ENCODE assay signal across 8 cellular contexts in genomic region chr20:31560094-31560899, GRCh38. TPM values are rescaled to one million over a fixed set of nuclear protein-coding genes. Genes with fewer than 3 reads are reported as not detected.
DNase-seq lines count a peak whose midpoint lies in the region; ATAC-seq lines count a peak whose summit lies in the region.

No MANE protein-coding gene starts in this region.

- H3K27ac Mint-ChIP-seq in CD8-positive, alpha-beta memory T cell: peak overlapping the region in 5 of 8 donors; percentile 39 to 92 (median 58)
- H3K27ac Mint-ChIP-seq in activated CD4-positive, alpha-beta memory T cell treated with anti-CD3 and anti-CD28 coated beads, Interleukin-2, amount 10 ng/mL, durations not matched to agents 7 days and 5 days: peak overlapping the region; percentile 68

- peaks cover 29% of the 10 kb centered on the region for H3K79me1 ChIP-seq in mesenchymal stem cell (replicated peaks; ENCODE audit: low read length, poor library complexity, severe bottlenecking)

- H3K4me1 ChIP-seq in CD8-positive, alpha-beta memory T cell (ENCODE audit: insufficient read depth, low read length): peaks cover 12% of the 10 kb centered on the region
- H3K4me1 ChIP-seq in ectodermal cell (ENCODE audit: control insufficient read depth, insufficient read depth, low read length): no peaks in the 10 kb centered on the region
- H3K4me1 ChIP-seq in mesenchymal stem cell (ENCODE audit: control insufficient read depth, insufficient read depth, low read depth, low read length): peaks cover 34% of the 10 kb centered on the region

- peaks cover 31% of the 10 kb centered on the region for H3K36me3 ChIP-seq in CD8-positive, alpha-beta memory T cell (ENCODE audit: insufficient read depth, low read length)
- H3K36me3 ChIP-seq in H7 (replicated peaks; ENCODE audit: control insufficient read depth, insufficient read depth, low read length) (peaks cover 33% of the 10 kb centered on the region), ectodermal cell (ENCODE audit: control insufficient read depth, insufficient read depth, low read length) (peaks cover 23% of the 10 kb centered on the region), mesenchymal stem cell (ENCODE audit: control insufficient read depth in 1 of 2, insufficient read depth in 2 of 2, low read depth in 1 of 2, low read length in 2 of 2) (peaks cover 58 to 66% of the 10 kb centered on the region in 2 experiments)

- H2BK15ac ChIP-seq in mesenchymal stem cell (ENCODE audit: low read depth, poor library complexity, severe bottlenecking): no peak overlapping the region

- H3K27me3 ChIP-seq in CD8-positive, alpha-beta memory T cell (ENCODE audit: insufficient read depth, low read length, poor library complexity, severe bottlenecking): no peaks in the 10 kb centered on the region
- H3K27me3 ChIP-seq in H7 (ENCODE audit: control insufficient read depth, insufficient read depth, low read length): no peaks in the 10 kb centered on the region
- no peaks in the 10 kb centered on the region for H3K27me3 ChIP-seq in ectodermal cell (ENCODE audit: control insufficient read depth, insufficient read depth, low read length, poor library complexity, severe bottlenecking)
- no peaks in the 10 kb centered on the region for H3K27me3 ChIP-seq in mesenchymal stem cell (ENCODE audit: control insufficient read depth in 1 of 2, insufficient read depth in 1 of 2, low read length in 2 of 2)

- DNase-seq in CD8-positive, alpha-beta memory T cell: peak; percentile 62 to 79 (median 69)
- peak; percentile 89 for DNase-seq in H7
- peak; percentile 36 for DNase-seq in NCI-H748 treated with DMSO at 0.1 percent for 48 hours (lab: John Stamatoyannopoulos, UW)
- peak; percentile 81 for DNase-seq in activated CD4-positive, alpha-beta memory T cell treated with anti-CD3 and anti-CD28 coated beads, Interleukin-2, amount 10 ng/mL, durations not matched to agents 7 days and 5 days
- DNase-seq in mesenchymal stem cell: peak; percentile 94
- peak; percentile 50 to 55 for DNase-seq in stimulated activated CD8-positive, alpha-beta memory T cell treated with anti-CD3 and anti-CD28 coated beads, Interleukin-2, amount 100 ng/mL, for 1 hour (ENCODE audit: low read depth in 2 of 2)

- H2AFZ ChIP-seq in mesenchymal stem cell (ENCODE audit: low read depth, low read length): no peak overlapping the region

- peak overlapping the region; percentile 96 for H2AK5ac ChIP-seq in mesenchymal stem cell (ENCODE audit: low read length, severe bottlenecking)

- peak overlapping the region; percentile 24 for H2BK120ac ChIP-seq in mesenchymal stem cell (ENCODE audit: low read depth, low read length)

- H3K18ac ChIP-seq in mesenchymal stem cell (ENCODE audit: low read depth in 1 of 2, low read length in 2 of 2): peak overlapping the region; percentile 32 to 34

- H4K91ac ChIP-seq in mesenchymal stem cell (ENCODE audit: low read length): peak overlapping the region; percentile 57

- H3K9me3 Mint-ChIP-seq in CD8-positive, alpha-beta memory T cell: no peaks in the 10 kb centered on the region
- no peaks in the 10 kb centered on the region for H3K9me3 Mint-ChIP-seq in activated CD4-positive, alpha-beta memory T cell treated with anti-CD3 and anti-CD28 coated beads, Interleukin-2, amount 10 ng/mL, durations not matched to agents 7 days and 5 days

- H3K36me3 Mint-ChIP-seq in CD8-positive, alpha-beta memory T cell: peaks cover 0 to 59% (median 7%) of the 10 kb centered on the region in 3 donors
- H3K36me3 Mint-ChIP-seq in activated CD4-positive, alpha-beta memory T cell treated with anti-CD3 and anti-CD28 coated beads, Interleukin-2, amount 10 ng/mL, durations not matched to agents 7 days and 5 days (ENCODE audit: low read depth): peaks cover 57% of the 10 kb centered on the region

- H3K4me2 ChIP-seq in mesenchymal stem cell (ENCODE audit: low read length, poor library complexity, severe bottlenecking): peak overlapping the region; percentile 29

- peak overlapping the region in 1 of 2 experiments; percentile 24 for H2BK12ac ChIP-seq in mesenchymal stem cell (ENCODE audit: low read length in 2 of 2)

- H3K4me3 Mint-ChIP-seq in CD8-positive, alpha-beta memory T cell: peak overlapping the region in 1 of 7 donors; percentile 16
- H3K4me3 Mint-ChIP-seq in activated CD4-positive, alpha-beta memory T cell treated with anti-CD3 and anti-CD28 coated beads, Interleukin-2, amount 10 ng/mL, durations not matched to agents 7 days and 5 days: no peak overlapping the region

- POLR2A ChIA-PET in CD8-positive, alpha-beta memory T cell (lab: Charles Lee): interaction anchor here (0.8 to 1.1 kb wide), 4 partner anchors 13 to 53 kb away, joined by 3 to 5 read pairs (median 4); no protein-coding TSS in a partner anchor
- POLR2A ChIA-PET in activated CD4-positive, alpha-beta memory T cell treated with anti-CD3 and anti-CD28 coated beads, Interleukin-2, amount 10 ng/mL, durations not matched to agents 7 days and 5 days (lab: Charles Lee): interaction anchor here (0.9 to 2.7 kb wide), 6 partner anchors 9 to 178 kb away, joined by 3 to 18 read pairs (median 6); partner anchors contain the start of gene TPX2

- H3K14ac ChIP-seq in mesenchymal stem cell (ENCODE audit: low read length in 2 of 2): no peak overlapping the region

- no peak overlapping the region for H4K8ac ChIP-seq in mesenchymal stem cell (ENCODE audit: low read length)

- H3K9ac ChIP-seq in mesenchymal stem cell (ENCODE audit: low read length): peak overlapping the region; percentile 86

- H3K27ac ChIP-seq in CD8-positive, alpha-beta memory T cell (ENCODE audit: low read depth, low read length): no peak overlapping the region
- peak overlapping the region; percentile 22 for H3K27ac ChIP-seq in ectodermal cell (ENCODE audit: insufficient read depth, low read depth, low read length, poor library complexity, severe bottlenecking)
- H3K27ac ChIP-seq in mesenchymal stem cell (ENCODE audit: low read length, poor library complexity, severe bottlenecking): peak overlapping the region; percentile 96

- WGBS in ectodermal cell, 2 experiments: 45 to 47% methylated on average over 7 of the region's 7 CpGs
- WGBS in mesenchymal stem cell: 31% methylated on average over 7 of the region's 7 CpGs

- H3K4ac ChIP-seq in mesenchymal stem cell (ENCODE audit: low read depth in 1 of 2, low read length in 2 of 2): peak overlapping the region in 1 of 2 experiments; percentile 41

- no peak overlapping the region for H3K4me3 ChIP-seq in CD8-positive, alpha-beta memory T cell (ENCODE audit: low read length)
- no peak overlapping the region for H3K4me3 ChIP-seq in H7 (ENCODE audit: insufficient read depth, low read depth, low read length)
- H3K4me3 ChIP-seq in ectodermal cell (ENCODE audit: insufficient read depth, low read depth, low read length): no peak overlapping the region
- H3K4me3 ChIP-seq in mesenchymal stem cell (ENCODE audit: insufficient read depth in 1 of 2, low read depth in 1 of 2, low read length in 2 of 2): peak overlapping the region in 1 of 2 experiments; percentile 2

- ATAC-seq in GM21390 (IDR thresholded peaks at IDR 0.05; ENCODE audit: unreplicated experiment): no peak

- CTCF ChIA-PET in CD8-positive, alpha-beta memory T cell (lab: Charles Lee): interaction anchor here (0.6 to 30.9 kb wide), 10 partner anchors 9 to 101 kb away, joined by 3 to 887 read pairs (median 6); partner anchors contain the start of gene ID1
- CTCF ChIA-PET in activated CD4-positive, alpha-beta memory T cell treated with anti-CD3 and anti-CD28 coated beads, Interleukin-2, amount 10 ng/mL, durations not matched to agents 7 days and 5 days (lab: Charles Lee): interaction anchor here (0.7 to 19.1 kb wide), 14 partner anchors 9 to 164 kb away, joined by 3 to 523 read pairs (median 4); partner anchors contain the start of genes BCL2L1 and ID1

- H3K9me3 ChIP-seq in CD8-positive, alpha-beta memory T cell (ENCODE audit: low read length): no peaks in the 10 kb centered on the region
- no peaks in the 10 kb centered on the region for H3K9me3 ChIP-seq in ectodermal cell (ENCODE audit: control insufficient read depth, low read length)
- no peaks in the 10 kb centered on the region for H3K9me3 ChIP-seq in mesenchymal stem cell (ENCODE audit: control insufficient read depth, low read length)

- H2BK5ac ChIP-seq in mesenchymal stem cell (ENCODE audit: low read depth, low read length, poor library complexity, severe bottlenecking): peak overlapping the region; percentile 79

- peaks cover 6 to 7% (median 7%) of the 10 kb centered on the region in 3 donors for H3K4me1 Mint-ChIP-seq in CD8-positive, alpha-beta memory T cell
- peaks cover 19% of the 10 kb centered on the region for H3K4me1 Mint-ChIP-seq in activated CD4-positive, alpha-beta memory T cell treated with anti-CD3 and anti-CD28 coated beads, Interleukin-2, amount 10 ng/mL, durations not matched to agents 7 days and 5 days

- H3K27me3 Mint-ChIP-seq in CD8-positive, alpha-beta memory T cell: no peaks in the 10 kb centered on the region
- H3K27me3 Mint-ChIP-seq in activated CD4-positive, alpha-beta memory T cell treated with anti-CD3 and anti-CD28 coated beads, Interleukin-2, amount 10 ng/mL, durations not matched to agents 7 days and 5 days: no peaks in the 10 kb centered on the region

- no peak overlapping the region for H3K23ac ChIP-seq in mesenchymal stem cell (ENCODE audit: low read length in 2 of 2)

RNA-seq across cellular contexts. Expression of gene ID1, which starts 44.8 kb away (rescaled TPM):
- under 1 TPM; 0.55 to 0.72 TPM for total RNA-seq in CD8-positive, alpha-beta memory T cell
- polyA plus RNA-seq in CD8-positive, alpha-beta memory T cell: 2.2 TPM
- total RNA-seq in H7 (2014; rRNA removed; shearing (Covaris generic)): 424 and 491 TPM in 2 replicates
- under 1 TPM; 0.48 to 0.58 TPM for total RNA-seq in activated CD4-positive, alpha-beta memory T cell treated with anti-CD3 and anti-CD28 coated beads, Interleukin-2, amount 10 ng/mL, durations not matched to agents 7 days and 5 days
- 131 TPM for polyA plus RNA-seq in ectodermal cell (2013, experiment 1 of 4)
- 104 TPM for polyA plus RNA-seq in ectodermal cell (2013, experiment 2 of 4)
- 135 TPM for polyA plus RNA-seq in ectodermal cell (2013, experiment 3 of 4)
- 152 TPM for polyA plus RNA-seq in ectodermal cell (2013, experiment 4 of 4)
- 260 TPM for polyA plus RNA-seq in mesenchymal stem cell (2013, experiment 1 of 2)
- polyA plus RNA-seq in mesenchymal stem cell (2013, experiment 2 of 2): 254 TPM

RNA-seq across cellular contexts. Expression of gene HM13, which starts 46.1 kb away (rescaled TPM):
- 100 to 1,000 TPM; 153 to 167 TPM for total RNA-seq in CD8-positive, alpha-beta memory T cell
- polyA plus RNA-seq in CD8-positive, alpha-beta memory T cell: 166 TPM
- total RNA-seq in H7 (2014; rRNA removed; shearing (Covaris generic)): 63.9 and 65.0 TPM in 2 replicates
- total RNA-seq in activated CD4-positive, alpha-beta memory T cell treated with anti-CD3 and anti-CD28 coated beads, Interleukin-2, amount 10 ng/mL, durations not matched to agents 7 days and 5 days: 100 to 1,000 TPM; 162 to 165 TPM
- polyA plus RNA-seq in ectodermal cell (2013, experiment 1 of 4): 117 TPM
- 120 TPM for polyA plus RNA-seq in ectodermal cell (2013, experiment 2 of 4)
- 85.6 TPM for polyA plus RNA-seq in ectodermal cell (2013, experiment 3 of 4)
- 95.1 TPM for polyA plus RNA-seq in ectodermal cell (2013, experiment 4 of 4)
- polyA plus RNA-seq in mesenchymal stem cell (2013, experiment 1 of 2): 291 TPM
- 287 TPM for polyA plus RNA-seq in mesenchymal stem cell (2013, experiment 2 of 2)

Comparison
In these comparisons a context has a peak if more than half of its experiments do, and no peak if none do; other contexts are left out.
1. DNase-seq: peak in every context shown above with its lines; median percentile 94 in mesenchymal stem cell; 89 in H7; 81 in activated CD4-positive, alpha-beta memory T cell treated with anti-CD3 and anti-CD28 coated beads, Interleukin-2, amount 10 ng/mL, durations not matched to agents 7 days and 5 days; 69 in CD8-positive, alpha-beta memory T cell; 52 in stimulated activated CD8-positive, alpha-beta memory T cell treated with anti-CD3 and anti-CD28 coated beads, Interleukin-2, amount 100 ng/mL, for 1 hour; 36 in NCI-H748 treated with DMSO at 0.1 percent for 48 hours.
2. RNA of gene ID1, which starts 44.8 kb away (total RNA-seq): 424 to 491 TPM in H7; 0.55 to 0.72 TPM in CD8-positive, alpha-beta memory T cell and 0.48 to 0.58 TPM in activated CD4-positive, alpha-beta memory T cell treated with anti-CD3 and anti-CD28 coated beads, Interleukin-2, amount 10 ng/mL, durations not matched to agents 7 days and 5 days; every median in the first group is over 100 times any median in the second.